ENCODE assay signal across 26 cellular contexts in genomic region chr16:47008174-47008573, GRCh38.
"Had no signal": no experiment of that assay in that cellular context is flagged by ENCODE, and none has a peak within 500 bp of the region (broad histone marks: within the 10 kb centered on the region; RNA-seq: fewer than 3 reads in every experiment).

No MANE protein-coding gene starts in this region.

- FAIRE-seq: colon, kidney, TTC549 had no signal

- H3K27me3 Mint-ChIP-seq: activated naive CD4-positive, alpha-beta T cell treated with anti-CD3 and anti-CD28 coated beads, Interleukin-2, amount 50 U/mL, for 24 hours; naive thymus-derived CD8-positive, alpha-beta T cell; progenitor cell of endocrine pancreas; stimulated activated naive CD8-positive, alpha-beta T cell treated with anti-CD3 and anti-CD28 coated beads, Interleukin-15, Interleukin-2, amounts not matched to agents 100 ng/mL and 50 ng/mL, for 24 hours; T-cell had no signal

- H3K27ac ChIP-seq: dorsolateral prefrontal cortex, esophagus squamous epithelium, heart left ventricle, left lung, right atrium auricular region, tibial artery, WERI-Rb-1 had no signal

- H3K36me3 Mint-ChIP-seq: activated naive CD4-positive, alpha-beta T cell treated with anti-CD3 and anti-CD28 coated beads, Interleukin-2, amount 50 U/mL, for 24 hours; brain; mesothelial cell of epicardium; naive thymus-derived CD8-positive, alpha-beta T cell; T-cell had no signal

- H3K27ac Mint-ChIP-seq: activated naive CD4-positive, alpha-beta T cell treated with anti-CD3 and anti-CD28 coated beads, Interleukin-2, amount 50 U/mL, for 24 hours; brain; mesothelial cell of epicardium; naive thymus-derived CD8-positive, alpha-beta T cell; progenitor cell of endocrine pancreas; stimulated activated naive CD8-positive, alpha-beta T cell treated with anti-CD3 and anti-CD28 coated beads, Interleukin-15, Interleukin-2, amounts not matched to agents 100 ng/mL and 50 ng/mL, for 24 hours had no signal

- DNase-seq: activated CD4-positive, alpha-beta T cell treated with anti-CD3 and anti-CD28 coated beads for 1 hour; activated CD4-positive, alpha-beta T cell treated with anti-CD3 and anti-CD28 coated beads, Interleukin-2, amount 50 U/mL, for 1 hour; activated gamma-delta T cell treated with Interleukin-2 at 50 U/mL for 16 hours; activated T-cell treated with anti-CD3 and anti-CD28 coated beads, Interleukin-2, amount 50 U/mL, for 1 hour; anterior cingulate cortex; central memory CD4-positive, alpha-beta T cell; dorsolateral prefrontal cortex; esophagus squamous epithelium; heart left ventricle; kidney; left lung; naive thymus-derived CD8-positive, alpha-beta T cell; stimulated activated CD4-positive, alpha-beta T cell treated with anti-CD3 and anti-CD28 coated beads, Interleukin-4, amount 100 ng/mL, for 4 hours; substantia nigra; T-cell; tibial artery; WERI-Rb-1 had no signal

- H3K36me3 ChIP-seq: esophagus squamous epithelium, heart left ventricle, left lung, right atrium auricular region, tibial artery, WERI-Rb-1 had no signal

- H3K9me3 ChIP-seq: esophagus squamous epithelium, left lung, right atrium auricular region, tibial artery had no signal

- H3K4me3 ChIP-seq: dorsolateral prefrontal cortex, esophagus squamous epithelium, heart left ventricle, left lung, lung, right atrium auricular region, tibial artery had no signal

- H3K4me3 Mint-ChIP-seq: activated naive CD4-positive, alpha-beta T cell treated with anti-CD3 and anti-CD28 coated beads, Interleukin-2, amount 50 U/mL, for 24 hours; brain; mesothelial cell of epicardium; naive thymus-derived CD8-positive, alpha-beta T cell; stimulated activated naive CD8-positive, alpha-beta T cell treated with anti-CD3 and anti-CD28 coated beads, Interleukin-15, Interleukin-2, amounts not matched to agents 100 ng/mL and 50 ng/mL, for 24 hours; T-cell had no signal

- H3K27me3 ChIP-seq: dorsolateral prefrontal cortex, esophagus squamous epithelium, heart left ventricle, left lung, right atrium auricular region had no signal

- H3K9me3 Mint-ChIP-seq: activated naive CD4-positive, alpha-beta T cell treated with anti-CD3 and anti-CD28 coated beads, Interleukin-2, amount 50 U/mL, for 24 hours; stimulated activated naive CD8-positive, alpha-beta T cell treated with anti-CD3 and anti-CD28 coated beads, Interleukin-15, Interleukin-2, amounts not matched to agents 100 ng/mL and 50 ng/mL, for 24 hours; T-cell had no signal

- H3K4me1 ChIP-seq: esophagus squamous epithelium, heart left ventricle, left lung, right atrium auricular region, tibial artery had no signal

- ATAC-seq: heart left ventricle; left lung; naive thymus-derived CD8-positive, alpha-beta T cell; T-cell had no signal

- H3K4me1 Mint-ChIP-seq: activated naive CD4-positive, alpha-beta T cell treated with anti-CD3 and anti-CD28 coated beads, Interleukin-2, amount 50 U/mL, for 24 hours; brain; mesothelial cell of epicardium had no signal
